25 cellular contexts compared by ENCODE assay signal in genomic region chr17:34726536-34727384, GRCh38.
"Had no signal": no experiment of that assay in that cellular context is flagged by ENCODE, and none has a peak within 500 bp of the region (broad histone marks: within the 10 kb centered on the region; RNA-seq: fewer than 3 reads in every experiment).

No MANE protein-coding gene starts in this region.

- H3K4me1 Mint-ChIP-seq: activated CD4-positive, alpha-beta T cell treated with anti-CD3 and anti-CD28 coated beads, Interleukin-2, amount 10 ng/mL, durations not matched to agents 7 days and 5 days; activated CD8-positive, alpha-beta memory T cell treated with anti-CD3 and anti-CD28 coated beads, Interleukin-2, amount 10 ng/mL, durations not matched to agents 7 days and 5 days; activated naive CD4-positive, alpha-beta T cell treated with anti-CD3 and anti-CD28 coated beads, Interleukin-2, amount 10 ng/mL, durations not matched to agents 7 days and 5 days; naive thymus-derived CD4-positive, alpha-beta T cell; stimulated activated memory B cell treated with anti-CD40 and anti-IgM and Interleukin-4, amounts not matched to agents 10 μg/mL and 1 μg/mL and 100 μg/mL, for 72 hours had no signal

- H3K36me3 Mint-ChIP-seq: activated CD8-positive, alpha-beta memory T cell treated with anti-CD3 and anti-CD28 coated beads, Interleukin-2, amount 10 ng/mL, durations not matched to agents 7 days and 5 days; activated naive CD4-positive, alpha-beta T cell treated with anti-CD3 and anti-CD28 coated beads, Interleukin-2, amount 10 ng/mL, durations not matched to agents 7 days and 5 days; stimulated activated memory B cell treated with anti-CD40 and anti-IgM and Interleukin-4, amounts not matched to agents 10 μg/mL and 1 μg/mL and 100 μg/mL, for 72 hours had no signal

- H3K27ac ChIP-seq: stomach, suprapubic skin, tibial nerve, WERI-Rb-1 had no signal

- H3K4me1 ChIP-seq: stomach, suprapubic skin, tibial nerve had no signal

- H3K36me3 ChIP-seq: stomach, suprapubic skin, tibial nerve, WERI-Rb-1 had no signal

- H3K4me3 ChIP-seq: stomach, suprapubic skin, tibial nerve had no signal

- H3K9me3 ChIP-seq: suprapubic skin had no signal

- H3K27me3 ChIP-seq: tibial nerve had no signal

- ATAC-seq: activated CD8-positive, alpha-beta memory T cell treated with anti-CD3 and anti-CD28 coated beads, Interleukin-2, amount 10 ng/mL, durations not matched to agents 7 days and 5 days; activated CD8-positive, alpha-beta T cell treated with anti-CD3 and anti-CD28 coated beads for 36 hours; naive thymus-derived CD4-positive, alpha-beta T cell; sciatic nerve; stimulated activated memory B cell treated with anti-CD40 and anti-IgM and Interleukin-4, amounts not matched to agents 10 μg/mL and 1 μg/mL and 100 μg/mL, for 72 hours had no signal

- FAIRE-seq: frontal cortex, keratinocyte, small intestine had no signal

- H3K9me3 Mint-ChIP-seq: activated CD4-positive, alpha-beta T cell treated with anti-CD3 and anti-CD28 coated beads, Interleukin-2, amount 10 ng/mL, durations not matched to agents 7 days and 5 days; activated CD8-positive, alpha-beta T cell treated with anti-CD3 and anti-CD28 coated beads for 36 hours; activated naive CD4-positive, alpha-beta T cell treated with anti-CD3 and anti-CD28 coated beads, Interleukin-2, amount 10 ng/mL, durations not matched to agents 7 days and 5 days; T-helper 2 cell treated with Interferon-gamma antibody and Interleukin-4, amounts not matched to agents 5 μg/mL and 100 μg/mL, for 36 hours had no signal

- DNase-seq: activated CD4-positive, alpha-beta T cell treated with anti-CD3 and anti-CD28 coated beads, Interleukin-2, amount 10 ng/mL, durations not matched to agents 7 days and 5 days; activated CD4-positive, CD25-positive, alpha-beta regulatory T cell treated with anti-CD3 and anti-CD28 coated beads, Interleukin-2, amount 50 U/mL, for 72 hours; activated CD8-positive, alpha-beta memory T cell treated with anti-CD3 and anti-CD28 coated beads, Interleukin-2, amount 10 ng/mL, durations not matched to agents 7 days and 5 days; activated CD8-positive, alpha-beta T cell treated with anti-CD3 and anti-CD28 coated beads for 36 hours; activated effector memory CD4-positive, alpha-beta T cell treated with anti-CD3 and anti-CD28 coated beads, Interleukin-2, amount 50 U/mL, for 16 hours; activated naive CD4-positive, alpha-beta T cell treated with anti-CD3 and anti-CD28 coated beads, Interleukin-2, amount 10 ng/mL, durations not matched to agents 7 days and 5 days; activated T-cell treated with anti-CD3 and anti-CD28 coated beads for 4 hours; amygdala; cerebellar nuclear complex; cortex of kidney; effector CD4-positive, alpha-beta T cell; erythroblast; naive thymus-derived CD4-positive, alpha-beta T cell; small intestine; stimulated activated CD4-positive, alpha-beta T cell treated with anti-CD3 and anti-CD28 coated beads, Interleukin-2, amount 100 ng/mL, for 24 hours; stomach; WERI-Rb-1 had no signal

- H3K4me3 Mint-ChIP-seq: activated CD4-positive, alpha-beta T cell treated with anti-CD3 and anti-CD28 coated beads, Interleukin-2, amount 10 ng/mL, durations not matched to agents 7 days and 5 days; activated CD8-positive, alpha-beta memory T cell treated with anti-CD3 and anti-CD28 coated beads, Interleukin-2, amount 10 ng/mL, durations not matched to agents 7 days and 5 days; activated CD8-positive, alpha-beta T cell treated with anti-CD3 and anti-CD28 coated beads for 36 hours; activated naive CD4-positive, alpha-beta T cell treated with anti-CD3 and anti-CD28 coated beads, Interleukin-2, amount 10 ng/mL, durations not matched to agents 7 days and 5 days; naive thymus-derived CD4-positive, alpha-beta T cell; neural crest cell; stimulated activated memory B cell treated with anti-CD40 and anti-IgM and Interleukin-4, amounts not matched to agents 10 μg/mL and 1 μg/mL and 100 μg/mL, for 72 hours; T-helper 2 cell treated with Interferon-gamma antibody and Interleukin-4, amounts not matched to agents 5 μg/mL and 100 μg/mL, for 36 hours had no signal

- H3K27ac Mint-ChIP-seq: activated CD4-positive, alpha-beta T cell treated with anti-CD3 and anti-CD28 coated beads, Interleukin-2, amount 10 ng/mL, durations not matched to agents 7 days and 5 days; activated CD8-positive, alpha-beta memory T cell treated with anti-CD3 and anti-CD28 coated beads, Interleukin-2, amount 10 ng/mL, durations not matched to agents 7 days and 5 days; activated CD8-positive, alpha-beta T cell treated with anti-CD3 and anti-CD28 coated beads for 36 hours; activated naive CD4-positive, alpha-beta T cell treated with anti-CD3 and anti-CD28 coated beads, Interleukin-2, amount 10 ng/mL, durations not matched to agents 7 days and 5 days; naive thymus-derived CD4-positive, alpha-beta T cell; stimulated activated memory B cell treated with anti-CD40 and anti-IgM and Interleukin-4, amounts not matched to agents 10 μg/mL and 1 μg/mL and 100 μg/mL, for 72 hours; T-helper 2 cell treated with Interferon-gamma antibody and Interleukin-4, amounts not matched to agents 5 μg/mL and 100 μg/mL, for 36 hours had no signal
